20 cellular contexts compared by ENCODE assay signal in genomic region chr7:129940329-129940728, GRCh38.
"Had no signal": no experiment of that assay in that cellular context is flagged by ENCODE, and none has a peak within 500 bp of the region (broad histone marks: within the 10 kb centered on the region; RNA-seq: fewer than 3 reads in every experiment).

No MANE protein-coding gene starts in this region.

- H3K9me3 Mint-ChIP-seq: activated CD4-positive, alpha-beta memory T cell treated with anti-CD3 and anti-CD28 coated beads, Interleukin-2, amount 10 ng/mL, durations not matched to agents 7 days and 5 days; activated naive CD4-positive, alpha-beta T cell treated with anti-CD3 and anti-CD28 coated beads, Interleukin-2, amount 10 ng/mL, durations not matched to agents 7 days and 5 days; activated naive CD8-positive, alpha-beta T cell treated with anti-CD3 and anti-CD28 coated beads, Interleukin-2, amount 50 U/mL, for 24 hours; neural crest cell; stimulated activated naive CD8-positive, alpha-beta T cell treated with anti-CD3 and anti-CD28 coated beads, Interleukin-15, amount 100 ng/mL, for 72 hours; T-helper 2 cell treated with Interferon-gamma antibody and Interleukin-4, amounts not matched to agents 5 μg/mL and 100 μg/mL, for 36 hours had no signal

- H3K4me3 Mint-ChIP-seq: activated CD4-positive, alpha-beta memory T cell treated with anti-CD3 and anti-CD28 coated beads, Interleukin-2, amount 10 ng/mL, durations not matched to agents 7 days and 5 days; activated naive CD4-positive, alpha-beta T cell treated with anti-CD3 and anti-CD28 coated beads, Interleukin-2, amount 10 ng/mL, durations not matched to agents 7 days and 5 days; activated naive CD8-positive, alpha-beta T cell treated with anti-CD3 and anti-CD28 coated beads, Interleukin-2, amount 50 U/mL, for 24 hours; activated T-cell treated with anti-CD3 and anti-CD28 coated beads, Interleukin-2, amount 50 U/mL, for 4 hours; neural crest cell; stimulated activated naive CD8-positive, alpha-beta T cell treated with anti-CD3 and anti-CD28 coated beads, Interleukin-15, amount 100 ng/mL, for 72 hours; T-helper 2 cell treated with Interferon-gamma antibody and Interleukin-4, amounts not matched to agents 5 μg/mL and 100 μg/mL, for 36 hours; type B pancreatic cell had no signal

- H3K36me3 ChIP-seq: brain microvascular endothelial cell had no signal

- H3K4me1 Mint-ChIP-seq: activated naive CD8-positive, alpha-beta T cell treated with anti-CD3 and anti-CD28 coated beads, Interleukin-2, amount 50 U/mL, for 24 hours; neural crest cell had no signal

- H3K27ac Mint-ChIP-seq: activated CD4-positive, alpha-beta memory T cell treated with anti-CD3 and anti-CD28 coated beads, Interleukin-2, amount 10 ng/mL, durations not matched to agents 7 days and 5 days; activated naive CD4-positive, alpha-beta T cell treated with anti-CD3 and anti-CD28 coated beads, Interleukin-2, amount 10 ng/mL, durations not matched to agents 7 days and 5 days; activated naive CD8-positive, alpha-beta T cell treated with anti-CD3 and anti-CD28 coated beads, Interleukin-2, amount 50 U/mL, for 24 hours; stimulated activated naive CD8-positive, alpha-beta T cell treated with anti-CD3 and anti-CD28 coated beads, Interleukin-15, amount 100 ng/mL, for 72 hours; T-helper 2 cell treated with Interferon-gamma antibody and Interleukin-4, amounts not matched to agents 5 μg/mL and 100 μg/mL, for 36 hours; type B pancreatic cell had no signal

- H3K4me3 ChIP-seq: esophagus muscularis mucosa, SK-N-MC, skin epidermis had no signal

- ATAC-seq: activated naive CD8-positive, alpha-beta T cell treated with anti-CD3 and anti-CD28 coated beads, Interleukin-2, amount 50 U/mL, for 24 hours; activated T-cell treated with anti-CD3 and anti-CD28 coated beads, Interleukin-2, amount 50 U/mL, for 4 hours; stimulated activated naive CD8-positive, alpha-beta T cell treated with anti-CD3 and anti-CD28 coated beads, Interleukin-15, amount 100 ng/mL, for 72 hours had no signal

- DNase-seq: activated CD4-positive, alpha-beta memory T cell treated with anti-CD3 and anti-CD28 coated beads, Interleukin-2, amount 10 ng/mL, durations not matched to agents 7 days and 5 days; activated CD4-positive, alpha-beta T cell treated with anti-CD3 and anti-CD28 coated beads for 48 hours; activated CD4-positive, CD25-positive, alpha-beta regulatory T cell; activated naive CD4-positive, alpha-beta T cell treated with anti-CD3 and anti-CD28 coated beads, Interleukin-2, amount 10 ng/mL, durations not matched to agents 7 days and 5 days; activated naive CD8-positive, alpha-beta T cell treated with anti-CD3 and anti-CD28 coated beads, Interleukin-2, amount 50 U/mL, for 24 hours; activated T-cell treated with anti-CD3 and anti-CD28 coated beads, Interleukin-2, amount 50 U/mL, for 4 hours; anterior cingulate cortex; brain microvascular endothelial cell; effector CD4-positive, alpha-beta T cell; right cardiac atrium; stimulated activated CD4-positive, alpha-beta T cell treated with anti-CD3 and anti-CD28 coated beads, Interleukin-15, amount 100 ng/mL, for 24 hours; stimulated activated CD4-positive, alpha-beta T cell treated with anti-CD3 and anti-CD28 coated beads, Interleukin-2, amount 100 ng/mL, for 48 hours; stimulated activated naive CD8-positive, alpha-beta T cell treated with anti-CD3 and anti-CD28 coated beads, Interleukin-15, amount 100 ng/mL, for 72 hours had no signal

- H3K27me3 Mint-ChIP-seq: activated CD4-positive, alpha-beta memory T cell treated with anti-CD3 and anti-CD28 coated beads, Interleukin-2, amount 10 ng/mL, durations not matched to agents 7 days and 5 days; activated naive CD4-positive, alpha-beta T cell treated with anti-CD3 and anti-CD28 coated beads, Interleukin-2, amount 10 ng/mL, durations not matched to agents 7 days and 5 days; activated naive CD8-positive, alpha-beta T cell treated with anti-CD3 and anti-CD28 coated beads, Interleukin-2, amount 50 U/mL, for 24 hours; progenitor cell of endocrine pancreas; stimulated activated naive CD8-positive, alpha-beta T cell treated with anti-CD3 and anti-CD28 coated beads, Interleukin-15, amount 100 ng/mL, for 72 hours; type B pancreatic cell had no signal

- H3K27me3 ChIP-seq: brain microvascular endothelial cell, esophagus muscularis mucosa had no signal

- H3K27ac ChIP-seq: brain microvascular endothelial cell, esophagus muscularis mucosa, SK-N-MC, skin epidermis had no signal

- H3K9me3 ChIP-seq: esophagus muscularis mucosa had no signal
